In the genomic region with DNA sequence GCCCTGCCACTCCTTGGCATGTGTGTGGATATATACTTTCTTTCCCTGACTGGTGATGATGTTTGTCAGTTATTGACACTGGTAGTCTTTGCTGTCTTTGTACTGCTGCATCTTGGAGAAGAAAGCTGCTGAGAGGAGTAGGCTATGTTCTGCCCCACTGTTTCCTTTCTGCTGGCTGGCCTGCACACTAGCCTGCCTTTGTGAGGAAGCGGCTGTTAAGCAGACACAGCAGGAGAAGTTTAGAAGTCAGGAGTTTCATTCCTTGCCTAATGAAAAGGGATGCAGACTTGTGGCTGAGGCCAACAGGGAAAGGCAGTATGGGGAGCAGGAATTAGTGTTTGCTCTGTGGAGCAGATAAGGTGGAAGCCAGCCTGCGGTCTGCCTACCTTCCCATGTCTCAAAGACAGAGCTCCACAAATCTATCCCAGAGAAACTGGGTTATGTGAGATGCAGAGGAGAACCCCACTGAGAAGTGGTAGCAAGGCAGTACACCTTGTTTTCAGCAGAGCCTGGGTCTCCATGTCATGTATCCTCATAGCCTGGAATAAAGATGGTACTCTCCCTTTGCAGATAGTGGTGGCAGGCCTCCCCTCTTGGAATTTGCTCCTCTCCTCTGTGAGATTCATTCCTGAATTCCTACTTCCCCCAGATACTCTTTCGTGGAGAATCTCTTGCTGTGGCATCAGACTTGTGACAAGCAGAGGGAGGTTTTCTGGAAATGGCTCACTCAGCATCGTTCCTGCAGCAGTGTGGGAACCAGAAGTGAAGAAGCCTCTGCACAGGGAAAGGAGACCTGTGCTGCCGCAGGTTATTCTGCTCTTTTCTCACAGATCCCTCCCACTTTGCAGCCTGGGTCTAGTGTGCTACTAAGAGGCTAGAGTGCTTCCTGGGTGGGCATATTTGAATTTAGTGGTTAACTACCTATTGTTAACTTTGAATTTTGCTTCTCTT, we compare ENCODE assay signal across 13 cellular contexts.
DNase-seq lines count a peak whose midpoint lies in the region; ATAC-seq and TF ChIP-seq lines count a peak whose summit lies in the region.
"Had no signal": no experiment of that assay in that cellular context is flagged by ENCODE, and none has a peak within 500 bp of the region (broad histone marks: within the 10 kb centered on the region; RNA-seq: fewer than 3 reads in every experiment).

No MANE protein-coding gene starts in this region.

- H2AFZ ChIP-seq in MM.1S (ENCODE audit: low read length): no peak overlapping the region

- TF ChIP-seq CTCF in cardiac muscle cell (IDR thresholded peaks at IDR 0.05; ENCODE audit: low read depth, low read length) (no peak), right atrium auricular region (IDR thresholded peaks at IDR 0.05) (no peak), MM.1S (IDR thresholded peaks at IDR 0.05; ENCODE audit: low read length) (no peak)

- no peak overlapping the region for H3K4me3 ChIP-seq in cardiac muscle cell
- no peak overlapping the region for H3K4me3 ChIP-seq in right atrium auricular region
- no peak overlapping the region for H3K4me3 ChIP-seq in MM.1S (ENCODE audit: low read length)
- H3K4me3 ChIP-seq: skin epidermis had no signal

- H3K27ac ChIP-seq in cardiac muscle cell: peak overlapping the region; percentile 40
- H3K27ac ChIP-seq in right atrium auricular region: no peak overlapping the region
- peak overlapping the region; percentile 24; the same call in 1 of the 2 replicates for H3K27ac ChIP-seq in MM.1S (ENCODE audit: low read length)
- H3K27ac ChIP-seq: skin epidermis had no signal

- no peak for ATAC-seq in GM18858 (IDR thresholded peaks at IDR 0.05; ENCODE audit: unreplicated experiment)
- ATAC-seq: left ventricle myocardium superior, T-helper 17 cell had no signal

- H4K20me1 ChIP-seq in MM.1S (ENCODE audit: insufficient read depth, low read length): peaks cover 30% of the 10 kb centered on the region

- DNase-seq in cardiac muscle cell (ENCODE audit: low read depth in 1 of 2, low spot score in 1 of 2) (no peak), right atrium auricular region (ENCODE audit: low spot score) (no peak), MM.1S (no peak), head of caudate nucleus (peak in 30 of 42 donors; percentile 15 to 79 (median 42)), NCI-H2227 (lab: John Stamatoyannopoulos, UW; ENCODE audit: unreplicated experiment) (no peak), mesenteric fat pad (ENCODE audit: low spot score) (no peak), hippocampal formation (lab: John Stamatoyannopoulos, UW) (no peak)
- DNase-seq: GDM1, left ventricle myocardium superior, NCI-H226, T-helper 17 cell had no signal

- H3K9me3 ChIP-seq in cardiac muscle cell (ENCODE audit: low read depth): no peaks in the 10 kb centered on the region
- no peaks in the 10 kb centered on the region for H3K9me3 ChIP-seq in right atrium auricular region
- no peaks in the 10 kb centered on the region for H3K9me3 ChIP-seq in MM.1S (replicated peaks; ENCODE audit: insufficient read depth, low read length)

- H3K27me3 ChIP-seq in cardiac muscle cell (no peaks in the 10 kb centered on the region), right atrium auricular region (no peaks in the 10 kb centered on the region), MM.1S (replicated peaks; ENCODE audit: insufficient read depth, low read length) (no peaks in the 10 kb centered on the region)

- H3K4me1 ChIP-seq in cardiac muscle cell (ENCODE audit: low read depth): peaks cover 51% of the 10 kb centered on the region
- H3K4me1 ChIP-seq in right atrium auricular region: peaks cover 0 to 27% of the 10 kb centered on the region in 2 donors
- peaks cover 43% of the 10 kb centered on the region for H3K4me1 ChIP-seq in MM.1S (ENCODE audit: low read length)

- H3K36me3 ChIP-seq in cardiac muscle cell: no peaks in the 10 kb centered on the region
- no peaks in the 10 kb centered on the region for H3K36me3 ChIP-seq in right atrium auricular region
- no peaks in the 10 kb centered on the region for H3K36me3 ChIP-seq in MM.1S (replicated peaks; ENCODE audit: insufficient read depth, low read length)

- H3K9me2 ChIP-seq in MM.1S (replicated peaks; ENCODE audit: insufficient read depth, low read length): no peaks in the 10 kb centered on the region

- H3K9ac ChIP-seq in MM.1S (ENCODE audit: low read length): no peak overlapping the region

- peaks cover 92% of the 10 kb centered on the region for H3K79me2 ChIP-seq in MM.1S (ENCODE audit: low read length)

- H3F3A ChIP-seq in MM.1S (ENCODE audit: insufficient read depth, low read length): peaks cover 15% of the 10 kb centered on the region; the same call in 1 of the 2 replicates

- H3K4me2 ChIP-seq in MM.1S (ENCODE audit: low read depth, low read length): peak overlapping the region; percentile 23; the same call in 1 of the 2 replicates

- intact Hi-C loops in head of caudate nucleus (cut with DNase I): no loop called here

Comparison
In these comparisons a context has a peak if more than half of its experiments do, and no peak if none do; other contexts are left out.
1. H3K27ac ChIP-seq: peak in cardiac muscle cell (single experiment) and MM.1S (single experiment); none in right atrium auricular region (0 of 2).
2. DNase-seq: peak in head of caudate nucleus (30 of 42); none in cardiac muscle cell (0 of 2), right atrium auricular region (single experiment), MM.1S (single experiment), NCI-H2227 (single experiment), mesenteric fat pad (single experiment) and hippocampal formation (0 of 2).